Comparison of ENCODE assay signal across 21 cellular contexts in genomic region chr9:3490957-3491356, GRCh38. TPM values are rescaled to one million over a fixed set of nuclear protein-coding genes. Genes with fewer than 3 reads are reported as not detected.
DNase-seq lines count a peak whose midpoint lies in the region; ATAC-seq, FAIRE-seq and TF ChIP-seq lines count a peak whose summit lies in the region.
"Had no signal": no experiment of that assay in that cellular context is flagged by ENCODE, and none has a peak within 500 bp of the region (broad histone marks: within the 10 kb centered on the region; RNA-seq: fewer than 3 reads in every experiment).

No MANE protein-coding gene starts in this region.

- RAD21 ChIA-PET in GM12878 (lab: Charles Lee; ENCODE audit: unreplicated experiment): no interaction called here

- H3K9ac ChIP-seq in GM12878 (ENCODE audit: control insufficient read depth, insufficient read depth, low read length): no peak overlapping the region

- DNase-seq in D721Med (ENCODE audit: insufficient read length, low spot score) (no peak), LNCaP clone FGC (ENCODE audit: low read depth) (peak; percentile 83), NCI-H69 (lab: John Stamatoyannopoulos, UW) (peak; percentile 79), GM12878 (ENCODE audit: low read depth, low spot score) (no peak), NCI-H128 (lab: John Stamatoyannopoulos, UW; ENCODE audit: unreplicated experiment) (no peak), hepatic stellate cell (ENCODE audit: low spot score) (no peak), GM19238 (ENCODE audit: insufficient read length, low spot score) (no peak)
- DNase-seq: CD4-positive, alpha-beta T cell; DND-41; HCEC 1CT; KBM-7; MG63; NCI-H1417 treated with DMSO at 0.1 percent for 48 hours; NCI-H187 treated with DMSO at 0.1 percent for 48 hours; NCI-H510A; NCI-H774; Right ventricle myocardium superior; RPMI8226; T-cell had no signal

- no peaks in the 10 kb centered on the region for H3K27me3 ChIP-seq in GM12878 (replicated peaks in 1 of 2; ENCODE audit: control insufficient read depth in 2 of 2, insufficient read depth in 2 of 2, low read length in 1 of 2)
- H3K27me3 ChIP-seq: MG63 had no signal

- no peaks in the 10 kb centered on the region for H3K4me1 ChIP-seq in GM12878 (ENCODE audit: control insufficient read depth, insufficient read depth, low read length)

- SMC1A ChIA-PET in GM12878 (lab: Charles Lee; ENCODE audit: uncharacterized antibody, unreplicated experiment): no interaction called here

- no peaks in the 10 kb centered on the region; a peak in 1 of 4 replicates for H3K36me3 ChIP-seq in GM12878 (ENCODE audit: control insufficient read depth in 2 of 2, insufficient read depth in 2 of 2, low read length in 1 of 2)
- H3K36me3 ChIP-seq: MG63 had no signal

- POLR2A ChIA-PET in GM12878 (lab: Charles Lee): no interaction called here

- no peaks in the 10 kb centered on the region for H4K20me1 ChIP-seq in GM12878 (ENCODE audit: control insufficient read depth, insufficient read depth)

- ATAC-seq in GM12878: no peak
- ATAC-seq in GM18498 (IDR thresholded peaks at IDR 0.05; ENCODE audit: unreplicated experiment): no peak
- ATAC-seq: T-cell had no signal

- no peak for TF ChIP-seq CTCF in D721Med (IDR thresholded peaks at IDR 0.05; ENCODE audit: insufficient read depth, missing control alignments)
- no peak for TF ChIP-seq CTCF in LNCaP clone FGC (IDR thresholded peaks at IDR 0.05; ENCODE audit: control insufficient read depth, extremely low read depth, insufficient read depth)
- TF ChIP-seq CTCF in GM12878 (IDR thresholded peaks at IDR 0.05 in 2 of 3, conservative IDR thresholded peaks at IDR 0.05 in 1 of 3; ENCODE audit: control insufficient read depth in 2 of 3, extremely low read depth in 1 of 3, insufficient read depth in 1 of 3, low read depth in 3 of 3, low read length in 3 of 3): no peak

- H3K4me3 ChIP-seq in LNCaP clone FGC (ENCODE audit: low read depth, low read length) (no peak overlapping the region), GM12878 (no peak overlapping the region)
- H3K4me3 ChIP-seq: MG63 had no signal

- FAIRE-seq in D721Med (lab: Jason Lieb, UNC) (peak; percentile 16), GM12878 (lab: Jason Lieb, UNC) (peak; percentile 64)
- FAIRE-seq: H1 had no signal

- no peak overlapping the region for H2AFZ ChIP-seq in GM12878 (ENCODE audit: control insufficient read depth, low read depth, low read length)

- CTCF ChIA-PET in GM12878 (lab: Yijun Ruan, JAX): no interaction called here

- no peaks in the 10 kb centered on the region; the same call in 1 of the 3 replicates for H3K9me3 ChIP-seq in GM12878 (replicated peaks; ENCODE audit: control insufficient read depth, insufficient read depth, low read length)
- H3K9me3 ChIP-seq: MG63 had no signal

- no peak for TF ChIP-seq POLR2A in GM12878 (IDR thresholded peaks at IDR 0.05; ENCODE audit: low read depth, low read length)

- intact Hi-C loops in GM12878 (cut with micrococcal nuclease; ENCODE audit: unreplicated experiment): no loop called here

- TF ChIP-seq RAD21 in GM12878 (IDR thresholded peaks at IDR 0.05; ENCODE audit: insufficient read depth, low read depth, low read length): no peak

- TF ChIP-seq EP300 in GM12878 (IDR thresholded peaks at IDR 0.05; ENCODE audit: borderline replicate concordance in 1 of 2, control insufficient read depth in 1 of 2, low read depth in 2 of 2, low read length in 2 of 2): no peak

- 97% methylated on average over 4 of the region's 4 CpGs for WGBS in GM12878 (ENCODE audit: insufficient coverage, insufficient replicate concordance, low lambda C conversion rate, missing lambda C conversion rate)

- H3K79me2 ChIP-seq in GM12878 (ENCODE audit: control insufficient read depth, insufficient read depth, low read length): no peaks in the 10 kb centered on the region; the same call in none of the 2 replicates

- no TSS peak for BruUV-seq in GM12878 (replicated peaks; lab: Mats Ljungman, UMichigan)

- H3K27ac ChIP-seq in GM12878 (ENCODE audit: control insufficient read depth, insufficient read depth): no peak overlapping the region

- in situ Hi-C loops in GM12878 (cut with MboI): no loop called here

- H3K4me2 ChIP-seq in GM12878 (ENCODE audit: control insufficient read depth, insufficient read depth): no peak overlapping the region

TF ChIP-seq in GM12878, 131 proteins besides CTCF, POLR2A, EP300 and RAD21:
- TF ChIP-seq IKZF2 (IDR thresholded peaks at IDR 0.05) (no peak), RELA (IDR thresholded peaks at IDR 0.05; ENCODE audit: borderline replicate concordance, partially characterized antibody) (peak; percentile 19)

RNA-seq across cellular contexts. Expression of gene RFX3, which starts 34.8 kb away (rescaled TPM):
- total RNA-seq in GM12878 (2013; cell fraction: nucleolus; rRNA removed): 84.6 and 85.6 TPM in 2 replicates
- 3.6 and 4.7 TPM in 2 replicates for total RNA-seq in GM12878 (2014; rRNA removed)
- 6.3 and 6.6 TPM in 2 replicates for total RNA-seq in GM12878 (2014; rRNA removed; fragmentation: Illumina TruSeq; extraction: Trizol)
- 11.9 and 14.8 TPM in 2 replicates for total RNA-seq in GM12878 (2021)
- polyA plus RNA-seq in GM12878 (2011; ENCODE audit: low read depth): 3.3 TPM
- polyA plus RNA-seq in GM12878 (2011; rRNA removed): 26.4 and 26.8 TPM in 2 replicates
- 13.0 and 16.8 TPM in 2 replicates for polyA plus RNA-seq in GM12878 (2011; cell fraction: cytosol; rRNA removed)
- polyA plus RNA-seq in GM12878 (2011; cell fraction: nucleus; rRNA removed): 40.3 and 51.1 TPM in 2 replicates
- 4.3 and 5.8 TPM in 2 replicates for polyA plus RNA-seq in GM12878 (2012)
- polyA plus RNA-seq in GM12878 (2014; fragmentation: Illumina TruSeq; extraction: Trizol): 4.8 and 5.6 TPM in 2 replicates
- 1 to 10 TPM; 1.2 to 1.8 TPM for polyA plus RNA-seq in GM12878 (2014; fragmentation: Nextera tagmentation; extraction: Ambion mirVana)
- polyA plus RNA-seq in GM12878 (2014; rRNA removed): 3.2 and 8.2 TPM in 2 replicates
- polyA plus RNA-seq in GM12878 (2016; fragmentation: Nextera tagmentation; extraction: Ambion mirVana): 1 to 10 TPM; 7.1 to 8.4 TPM
- 208 and 264 TPM in 2 replicates for polyA minus RNA-seq in GM12878 (2011; rRNA and poly(A)+ RNA removed)
- 25.1 and 33.7 TPM in 2 replicates for polyA minus RNA-seq in GM12878 (2011; cell fraction: cytosol; rRNA and poly(A)+ RNA removed)
- 103 and 216 TPM in 2 replicates for polyA minus RNA-seq in GM12878 (2011; cell fraction: nucleus; rRNA and poly(A)+ RNA removed)

Comparison
In these comparisons a context has a peak if more than half of its experiments do, and no peak if none do; other contexts are left out.
1. DNase-seq: peak in LNCaP clone FGC (single experiment) and NCI-H69 (single experiment); none in D721Med (single experiment), GM12878 (single experiment), NCI-H128 (single experiment), hepatic stellate cell (single experiment) and GM19238 (single experiment).